ENCODE assay signal across 8 cellular contexts in genomic region chr16:1343428-1344242, GRCh38. TPM values are rescaled to one million over a fixed set of nuclear protein-coding genes. Genes with fewer than 3 reads are reported as not detected.
DNase-seq lines count a peak whose midpoint lies in the region; ATAC-seq, FAIRE-seq and TF ChIP-seq lines count a peak whose summit lies in the region.

No MANE protein-coding gene starts in this region.

- H3K9me3 ChIP-seq in BLaER1 (no peaks in the 10 kb centered on the region), K562 (replicated peaks; ENCODE audit: control insufficient read depth, insufficient read depth, low read depth, low read length) (no peaks in the 10 kb centered on the region), mucosa of descending colon (no peaks in the 10 kb centered on the region), tibial artery (no peaks in the 10 kb centered on the region)

- H3K4me3 ChIP-seq in BLaER1 (peak overlapping the region; percentile 55; the same call in 1 of the 2 replicates), K562 (no peak overlapping the region), mucosa of descending colon (no peak overlapping the region), tibial artery (peak overlapping the region in 1 of 2 donors; percentile 46)

- H3K4me1 ChIP-seq in BLaER1 (peaks cover 45% of the 10 kb centered on the region), K562 (replicated peaks in 1 of 2; ENCODE audit: control insufficient read depth in 2 of 2, insufficient read depth in 2 of 2, low read length in 2 of 2) (peaks cover 6 to 89% of the 10 kb centered on the region in 2 experiments), mucosa of descending colon (ENCODE audit: low read depth) (peaks cover 20% of the 10 kb centered on the region), tibial artery (peaks cover 0 to 14% (median 11%) of the 10 kb centered on the region in 4 donors)

- no peaks in the 10 kb centered on the region for H3K9me1 ChIP-seq in K562 (ENCODE audit: control insufficient read depth, insufficient read depth, low read length)

- TF ChIP-seq EP300 in K562 (IDR thresholded peaks at IDR 0.05; ENCODE audit: low read length), result no peak

- in situ Hi-C loops in K562 (cut with MboI), result no loop called here

- TF ChIP-seq CTCF in K562 (IDR thresholded peaks at IDR 0.05 in 2 of 3, conservative IDR thresholded peaks at IDR 0.05 in 1 of 3; ENCODE audit: insufficient read depth in 2 of 3, low read depth in 1 of 3, low read length in 3 of 3) (no peak), mucosa of descending colon (IDR thresholded peaks at IDR 0.05) (no peak), tibial artery (IDR thresholded peaks at IDR 0.05) (no peak)

- no peak for TF ChIP-seq POLR2A in K562 (conservative IDR thresholded peaks at IDR 0.05)

- no peaks in the 10 kb centered on the region for H3K79me2 ChIP-seq in K562 (ENCODE audit: control insufficient read depth, insufficient read depth, low read length)

- no peak for DNase-seq in K562 (ENCODE audit: extremely low read depth in 1 of 4, low spot score in 3 of 4)
- DNase-seq in mucosa of descending colon, result peak in 2 of 3 donors; percentile 33 to 60
- DNase-seq in middle frontal gyrus (ENCODE audit: extremely low spot score, low spot score), result no peak
- DNase-seq in MV-4-11 (lab: John Stamatoyannopoulos, UW), result no peak
- DNase-seq in tibial artery, result no peak

- H3K4me2 ChIP-seq in BLaER1, result peak overlapping the region; percentile 97
- H3K4me2 ChIP-seq in K562 (ENCODE audit: insufficient read depth, low read length), result peak overlapping the region; percentile 65

- H3K36me3 ChIP-seq in BLaER1 (peaks cover 14% of the 10 kb centered on the region), K562 (ENCODE audit: control insufficient read depth, insufficient read depth, low read length) (peaks cover 6% of the 10 kb centered on the region; the same call in 1 of the 3 replicates), mucosa of descending colon (ENCODE audit: low read depth) (no peaks in the 10 kb centered on the region), tibial artery (peaks cover 6 to 24% (median 10%) of the 10 kb centered on the region in 3 donors)

- H3K9ac ChIP-seq in BLaER1, result peak overlapping the region; percentile 44; the same call in 1 of the 2 replicates
- peak overlapping the region in 1 of 2 experiments; percentile 76; a peak in 2 of 4 replicates for H3K9ac ChIP-seq in K562 (ENCODE audit: insufficient read depth in 1 of 2, low read depth in 2 of 2, low read length in 2 of 2)

- POLR2A ChIA-PET in K562 (lab: Yijun Ruan, JAX), result interaction anchor here (0.7 to 3.0 kb wide), 6 partner anchors 12 to 65 kb away, joined by 3 to 21 read pairs (median 3); no protein-coding TSS in a partner anchor

- no TSS peak for BruUV-seq in K562 (replicated peaks; lab: Mats Ljungman, UMichigan)

- H2AFZ ChIP-seq in K562 (ENCODE audit: low read depth, low read length), result no peak overlapping the region

- H3K27ac ChIP-seq in BLaER1, result peak overlapping the region; percentile 22; the same call in 1 of the 2 replicates
- H3K27ac ChIP-seq in K562 (ENCODE audit: extremely low read depth, low read depth, low read length), result no peak overlapping the region
- no peak overlapping the region for H3K27ac ChIP-seq in tibial artery

- intact Hi-C loops in K562 (cut with micrococcal nuclease), result loop anchor here (10.0 kb wide), 1 partner anchor 49 kb away; no protein-coding TSS in a partner anchor
- intact Hi-C loops in mucosa of descending colon (cut with DNase I, micrococcal nuclease), result no loop called here
- intact Hi-C loops in tibial artery (cut with DNase I; ENCODE audit: low total_unique reads), result no loop called here

- no peak for TF ChIP-seq RAD21 in K562 (CRISPR knock-in tag; conservative IDR thresholded peaks at IDR 0.05 in 1 of 2, IDR thresholded peaks at IDR 0.05 in 1 of 2)

- FAIRE-seq in K562 (lab: Jason Lieb, UNC), result no peak

- H4K20me1 ChIP-seq in BLaER1 (peaks cover 12% of the 10 kb centered on the region), K562 (replicated peaks; ENCODE audit: control insufficient read depth, insufficient read depth, low read length) (peaks cover 14% of the 10 kb centered on the region)

- WGBS in K562 (ENCODE audit: insufficient coverage, low coverage, missing lambda C conversion rate), result 19% methylated on average over 40 of the region's 44 CpGs

- H3K27me3 ChIP-seq in BLaER1 (peaks cover 4% of the 10 kb centered on the region; the same call in 1 of the 2 replicates), K562 (ENCODE audit: control insufficient read depth in 2 of 2, insufficient read depth in 2 of 2, low read length in 2 of 2) (no peaks in the 10 kb centered on the region), tibial artery (peaks cover 0 to 14% of the 10 kb centered on the region in 2 donors)

- ATAC-seq in HG02571 (IDR thresholded peaks at IDR 0.05; ENCODE audit: unreplicated experiment) (peak; percentile 4), K562 (no peak), mucosa of descending colon (peak; percentile 5), GM21528 (IDR thresholded peaks at IDR 0.05; ENCODE audit: low FRiP score, unreplicated experiment) (no peak)

- CTCF ChIA-PET in K562 (lab: Yijun Ruan, JAX; ENCODE audit: low intra/inter-chr PET ratio), result no interaction called here

RNA-seq across cellular contexts. Expression of gene TSR3, which starts 8.0 kb away (rescaled TPM):
- 2.8 and 6.4 TPM in 2 replicates for total RNA-seq in K562 (2011; cell fraction: chromatin; rRNA removed; ENCODE audit: low replicate concordance)
- 8.8 and 12.3 TPM in 2 replicates for total RNA-seq in K562 (2011; cell fraction: nucleolus; rRNA removed)
- 3.4 and 7.0 TPM in 2 replicates for total RNA-seq in K562 (2011; cell fraction: nucleoplasm; rRNA removed)
- total RNA-seq in K562 (2014; rRNA removed) (74.8 and 100.0 TPM in 2 replicates), K562 (2014; rRNA removed; fragmentation: Illumina TruSeq; extraction: Trizol) (6.7 TPM in 2 replicates), K562 (2015; rRNA removed; fragmentation: Illumina TruSeq; extraction: Trizol) (29.6 and 31.9 TPM in 2 replicates), K562 (2021) (50.5 and 53.7 TPM in 2 replicates), mucosa of descending colon (10 to 100 TPM; 46.4 to 57.2 (median 54.1) TPM)
- polyA plus RNA-seq in K562 (2011; rRNA removed) (15.8 and 16.5 TPM in 2 replicates), K562 (2014; fragmentation: Illumina TruSeq; extraction: Trizol) (10.3 and 22.1 TPM in 2 replicates), K562 (2014; fragmentation: Nextera tagmentation; extraction: Ambion mirVana) (1 to 10 TPM; 1.5 to 2.4 TPM), K562 (2014; rRNA removed) (53.3 and 75.7 TPM in 2 replicates)
- polyA plus RNA-seq in K562 (2011; cell fraction: cytosol; rRNA removed), result 21.3 and 65.5 TPM in 2 replicates
- polyA plus RNA-seq in K562 (2011; cell fraction: nucleus; rRNA removed), result 12.1 and 18.1 TPM in 2 replicates
- polyA plus RNA-seq in K562 (2012), result 34.9 and 46.9 TPM in 2 replicates
- polyA minus RNA-seq in K562 (2011; rRNA and poly(A)+ RNA removed), result 2.6 and 4.5 TPM in 2 replicates
- polyA minus RNA-seq in K562 (2011; cell fraction: cytosol; rRNA and poly(A)+ RNA removed), result 17.2 and 24.6 TPM in 2 replicates
- polyA minus RNA-seq in K562 (2011; cell fraction: nucleus; rRNA and poly(A)+ RNA removed), result 7.1 and 7.8 TPM in 2 replicates

RNA-seq across cellular contexts. Expression of gene GNPTG, which starts 8.1 kb away (rescaled TPM):
- total RNA-seq in K562 (2011; cell fraction: chromatin; rRNA removed; ENCODE audit: low replicate concordance), result 42.1 and 68.9 TPM in 2 replicates
- total RNA-seq in K562 (2011; cell fraction: nucleolus; rRNA removed), result 52.6 and 53.5 TPM in 2 replicates
- total RNA-seq in K562 (2011; cell fraction: nucleoplasm; rRNA removed), result 51.0 and 57.1 TPM in 2 replicates
- total RNA-seq in K562 (2014; rRNA removed) (22.3 and 24.0 TPM in 2 replicates), K562 (2014; rRNA removed; fragmentation: Illumina TruSeq; extraction: Trizol) (4.7 and 6.1 TPM in 2 replicates), K562 (2015; rRNA removed; fragmentation: Illumina TruSeq; extraction: Trizol) (13.6 and 13.9 TPM in 2 replicates), K562 (2021) (19.9 and 22.2 TPM in 2 replicates), mucosa of descending colon (10 to 100 TPM; 50.1 to 68.9 (median 57.3) TPM)
- polyA plus RNA-seq in K562 (2011; rRNA removed) (18.6 and 20.7 TPM in 2 replicates), K562 (2014; fragmentation: Illumina TruSeq; extraction: Trizol) (9.0 and 13.6 TPM in 2 replicates), K562 (2014; fragmentation: Nextera tagmentation; extraction: Ambion mirVana) (1 to 10 TPM in 1 of 2 experiments, under 1 TPM in 1; 0.69 to 1.0 TPM), K562 (2014; rRNA removed) (31.5 and 33.3 TPM in 2 replicates)
- polyA plus RNA-seq in K562 (2011; cell fraction: cytosol; rRNA removed), result 20.9 and 40.1 TPM in 2 replicates
- 55.5 and 97.5 TPM in 2 replicates for polyA plus RNA-seq in K562 (2011; cell fraction: nucleus; rRNA removed)
- 18.3 and 26.9 TPM in 2 replicates for polyA plus RNA-seq in K562 (2012)
- 1.6 and 5.7 TPM in 2 replicates for polyA minus RNA-seq in K562 (2011; rRNA and poly(A)+ RNA removed)
- polyA minus RNA-seq in K562 (2011; cell fraction: cytosol; rRNA and poly(A)+ RNA removed), result 7.7 and 10.3 TPM in 2 replicates
- 11.7 and 13.1 TPM in 2 replicates for polyA minus RNA-seq in K562 (2011; cell fraction: nucleus; rRNA and poly(A)+ RNA removed)

RNA-seq across cellular contexts. Expression of gene BAIAP3, which starts 10.2 kb away (rescaled TPM):
- 10.8 and 42.1 TPM in 2 replicates for total RNA-seq in K562 (2011; cell fraction: chromatin; rRNA removed; ENCODE audit: low replicate concordance)
- 29.0 and 32.5 TPM in 2 replicates for total RNA-seq in K562 (2011; cell fraction: nucleolus; rRNA removed)
- 13.0 and 13.4 TPM in 2 replicates for total RNA-seq in K562 (2011; cell fraction: nucleoplasm; rRNA removed)
- 2.3 and 4.5 TPM in 2 replicates for total RNA-seq in K562 (2014; rRNA removed)
- 0.06 and 0.18 TPM in 2 replicates for total RNA-seq in K562 (2014; rRNA removed; fragmentation: Illumina TruSeq; extraction: Trizol)
- total RNA-seq in K562 (2015; rRNA removed; fragmentation: Illumina TruSeq; extraction: Trizol), result 0.33 and 1.2 TPM in 2 replicates
- total RNA-seq in K562 (2021), result 3.3 and 3.4 TPM in 2 replicates
- 0.81 and 1.8 TPM in 2 replicates for polyA plus RNA-seq in K562 (2011; rRNA removed)
- polyA plus RNA-seq in K562 (2011; cell fraction: cytosol; rRNA removed), result 0.55 and 1.9 TPM in 2 replicates
- 15.2 and 24.6 TPM in 2 replicates for polyA plus RNA-seq in K562 (2011; cell fraction: nucleus; rRNA removed)
- 3.2 and 13.5 TPM in 2 replicates for polyA plus RNA-seq in K562 (2012)
- polyA plus RNA-seq in K562 (2014; fragmentation: Illumina TruSeq; extraction: Trizol), result 0.34 and 1.1 TPM in 2 replicates
- polyA plus RNA-seq in K562 (2014; fragmentation: Nextera tagmentation; extraction: Ambion mirVana), result under 1 TPM in 1 of 2 experiments, not detected in 1; 0.03 TPM
- polyA plus RNA-seq in K562 (2014; rRNA removed), result 1.5 and 4.5 TPM in 2 replicates
- 0.33 and 1.1 TPM in 2 replicates for polyA minus RNA-seq in K562 (2011; rRNA and poly(A)+ RNA removed)
- 1.7 and 1.9 TPM in 2 replicates for polyA minus RNA-seq in K562 (2011; cell fraction: cytosol; rRNA and poly(A)+ RNA removed)
- polyA minus RNA-seq in K562 (2011; cell fraction: nucleus; rRNA and poly(A)+ RNA removed), result 8.8 and 11.0 TPM in 2 replicates
- total RNA-seq in mucosa of descending colon, result 10 to 100 TPM in 1 of 3 donors, 1 to 10 TPM in 2; 5.6 to 14.6 (median 5.7) TPM

RNA-seq across cellular contexts. Expression of gene UBE2I, which starts 34.2 kb away (rescaled TPM):
- total RNA-seq in K562 (2011; cell fraction: chromatin; rRNA removed; ENCODE audit: low replicate concordance), result 163 and 370 TPM in 2 replicates
- total RNA-seq in K562 (2011; cell fraction: nucleolus; rRNA removed), result 214 and 227 TPM in 2 replicates
- 128 and 149 TPM in 2 replicates for total RNA-seq in K562 (2011; cell fraction: nucleoplasm; rRNA removed)
- total RNA-seq in K562 (2014; rRNA removed) (64.7 and 104 TPM in 2 replicates), K562 (2014; rRNA removed; fragmentation: Illumina TruSeq; extraction: Trizol) (103 and 114 TPM in 2 replicates), K562 (2015; rRNA removed; fragmentation: Illumina TruSeq; extraction: Trizol) (96.9 and 104 TPM in 2 replicates), K562 (2021) (208 and 215 TPM in 2 replicates), mucosa of descending colon (100 to 1,000 TPM in 1 of 3 donors, 10 to 100 TPM in 2; 79.8 to 101 (median 96.9) TPM)
- polyA plus RNA-seq in K562 (2011; rRNA removed) (132 and 145 TPM in 2 replicates), K562 (2014; fragmentation: Illumina TruSeq; extraction: Trizol) (222 and 254 TPM in 2 replicates), K562 (2014; fragmentation: Nextera tagmentation; extraction: Ambion mirVana) (10 to 100 TPM; 36.6 to 45.1 TPM), K562 (2014; rRNA removed) (171 and 184 TPM in 2 replicates)
- 67.6 and 119 TPM in 2 replicates for polyA plus RNA-seq in K562 (2011; cell fraction: cytosol; rRNA removed)
- 140 and 142 TPM in 2 replicates for polyA plus RNA-seq in K562 (2011; cell fraction: nucleus; rRNA removed)
- 143 and 153 TPM in 2 replicates for polyA plus RNA-seq in K562 (2012)
- polyA minus RNA-seq in K562 (2011; rRNA and poly(A)+ RNA removed), result 118 and 130 TPM in 2 replicates
- 69.2 and 93.4 TPM in 2 replicates for polyA minus RNA-seq in K562 (2011; cell fraction: cytosol; rRNA and poly(A)+ RNA removed)
- polyA minus RNA-seq in K562 (2011; cell fraction: nucleus; rRNA and poly(A)+ RNA removed), result 62.3 and 72.8 TPM in 2 replicates

Comparison
In these comparisons a context has a peak if more than half of its experiments do, and no peak if none do; other contexts are left out.
1. ATAC-seq: peak in HG02571 (single experiment) and mucosa of descending colon (single experiment); none in K562 (single experiment) and GM21528 (single experiment).
2. DNase-seq: peak in mucosa of descending colon (2 of 3); none in K562 (0 of 4), middle frontal gyrus (single experiment), MV-4-11 (single experiment) and tibial artery (0 of 2).